ENCODE assay signal across 8 cellular contexts in genomic region chr7:150295614-150296013, GRCh38. TPM values are rescaled to one million over a fixed set of nuclear protein-coding genes. Genes with fewer than 3 reads are reported as not detected.
"Had no signal": no experiment of that assay in that cellular context is flagged by ENCODE, and none has a peak within 500 bp of the region (broad histone marks: within the 10 kb centered on the region; RNA-seq: fewer than 3 reads in every experiment).

No MANE protein-coding gene starts in this region.

RNA-seq across cellular contexts. Expression of gene LRRC61, which starts 27.5 kb away (rescaled TPM):
- total RNA-seq: SJCRH30 had no signal

RNA-seq across cellular contexts. Expression of gene RARRES2, which starts 45.8 kb away (rescaled TPM):
- total RNA-seq: activated CD8-positive, alpha-beta T cell treated with anti-CD3 and anti-CD28 coated beads for 36 hours; activated naive CD8-positive, alpha-beta T cell treated with anti-CD3 and anti-CD28 coated beads for 36 hours; activated T-cell treated with anti-CD3 and anti-CD28 coated beads, Interleukin-2, amount 50 U/mL, for 72 hours; activated T-helper 2 cell treated with anti-CD3 and anti-CD28 coated beads, Interferon-gamma antibody, Interleukin-2, Interleukin-4, amounts not matched to agents 10 μg/mL and 5 μg/mL and 100 μg/mL, durations not matched to agents 14 hours and 24 hours and 36 hours; MCF 10A; PC-9; T-helper 1 cell treated with Interleukin-12 subunit alpha and Interleukin-12 subunit beta and Interleukin-4 antibody, amounts not matched to agents 30 ng/mL and 1 ng/mL, for 36 hours had no signal
